In the genomic region with DNA sequence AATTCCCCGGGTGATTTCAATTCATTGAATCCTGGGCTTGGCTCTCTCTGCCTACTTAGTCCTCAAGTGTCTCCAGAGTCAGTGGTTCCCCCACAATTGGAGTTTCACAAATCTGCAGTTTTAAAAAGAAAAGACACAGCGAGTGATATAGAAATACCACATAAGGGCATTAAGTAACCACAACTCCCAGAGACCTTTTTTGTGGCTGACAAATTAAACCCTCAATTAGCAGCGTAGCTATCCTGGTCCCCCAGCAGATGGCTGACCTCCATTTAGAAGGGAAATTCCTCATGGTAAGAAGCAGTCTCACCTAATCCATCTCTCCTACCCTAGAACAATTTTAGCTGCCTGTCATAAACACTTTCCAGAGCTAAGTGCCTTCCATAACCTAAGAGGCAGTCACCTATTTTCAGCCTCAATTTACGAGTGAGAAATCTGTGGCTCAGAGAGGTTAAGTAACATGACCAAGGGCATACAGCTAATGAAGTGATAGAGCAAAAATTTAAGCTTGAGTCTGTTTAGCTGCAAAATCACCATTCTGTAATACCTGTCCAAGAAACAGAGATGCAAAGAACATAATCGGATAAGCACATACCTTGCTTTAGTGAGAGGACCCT, we compare ENCODE assay signal across 1 cellular context.
TF ChIP-seq lines count a peak whose summit lies in the region.

No MANE protein-coding gene starts in this region.

TF ChIP-seq in GM12878, 131 proteins besides CTCF, POLR2A, EP300 and RAD21 (continues in another document):
- TF ChIP-seq ZNF24 (IDR thresholded peaks at IDR 0.05), result peak; percentile 49; the same call in 1 of the 2 replicates
- TF ChIP-seq EZH2 (IDR thresholded peaks at IDR 0.05; ENCODE audit: borderline replicate concordance, control insufficient read depth, low read depth, low read length), result no peak
- TF ChIP-seq DPF2 (IDR thresholded peaks at IDR 0.05), result 0 out of 2 replicates have a peak, but pooled peaks have one; percentile 39
- no peak for TF ChIP-seq JUND (IDR thresholded peaks at IDR 0.05; ENCODE audit: low read depth, low read length)
- peak; percentile 88 for TF ChIP-seq NR2F1 (conservative IDR thresholded peaks at IDR 0.05)
- TF ChIP-seq MXI1 (IDR thresholded peaks at IDR 0.05; ENCODE audit: low read depth, low read length), result 0 out of 2 replicates have a peak, but pooled peaks have one; percentile 27
- TF ChIP-seq TAF1 (IDR thresholded peaks at IDR 0.05; ENCODE audit: borderline replicate concordance, low read depth, low read length), result no peak
- TF ChIP-seq CREB1 (IDR thresholded peaks at IDR 0.05; ENCODE audit: low read depth), result no peak
- no peak for TF ChIP-seq POLR2AphosphoS2 (IDR thresholded peaks at IDR 0.05; ENCODE audit: low read depth, low read length)
- TF ChIP-seq, protein P1, sequence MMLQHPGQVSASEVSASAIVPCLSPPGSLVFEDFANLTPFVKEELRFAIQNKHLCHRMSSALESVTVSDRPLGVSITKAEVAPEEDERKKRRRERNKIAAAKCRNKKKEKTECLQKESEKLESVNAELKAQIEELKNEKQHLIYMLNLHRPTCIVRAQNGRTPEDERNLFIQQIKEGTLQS (IDR thresholded peaks at IDR 0.05; ENCODE audit: borderline replicate concordance, extremely low read depth, low read depth, low read length), result no peak
- TF ChIP-seq, protein P2, sequence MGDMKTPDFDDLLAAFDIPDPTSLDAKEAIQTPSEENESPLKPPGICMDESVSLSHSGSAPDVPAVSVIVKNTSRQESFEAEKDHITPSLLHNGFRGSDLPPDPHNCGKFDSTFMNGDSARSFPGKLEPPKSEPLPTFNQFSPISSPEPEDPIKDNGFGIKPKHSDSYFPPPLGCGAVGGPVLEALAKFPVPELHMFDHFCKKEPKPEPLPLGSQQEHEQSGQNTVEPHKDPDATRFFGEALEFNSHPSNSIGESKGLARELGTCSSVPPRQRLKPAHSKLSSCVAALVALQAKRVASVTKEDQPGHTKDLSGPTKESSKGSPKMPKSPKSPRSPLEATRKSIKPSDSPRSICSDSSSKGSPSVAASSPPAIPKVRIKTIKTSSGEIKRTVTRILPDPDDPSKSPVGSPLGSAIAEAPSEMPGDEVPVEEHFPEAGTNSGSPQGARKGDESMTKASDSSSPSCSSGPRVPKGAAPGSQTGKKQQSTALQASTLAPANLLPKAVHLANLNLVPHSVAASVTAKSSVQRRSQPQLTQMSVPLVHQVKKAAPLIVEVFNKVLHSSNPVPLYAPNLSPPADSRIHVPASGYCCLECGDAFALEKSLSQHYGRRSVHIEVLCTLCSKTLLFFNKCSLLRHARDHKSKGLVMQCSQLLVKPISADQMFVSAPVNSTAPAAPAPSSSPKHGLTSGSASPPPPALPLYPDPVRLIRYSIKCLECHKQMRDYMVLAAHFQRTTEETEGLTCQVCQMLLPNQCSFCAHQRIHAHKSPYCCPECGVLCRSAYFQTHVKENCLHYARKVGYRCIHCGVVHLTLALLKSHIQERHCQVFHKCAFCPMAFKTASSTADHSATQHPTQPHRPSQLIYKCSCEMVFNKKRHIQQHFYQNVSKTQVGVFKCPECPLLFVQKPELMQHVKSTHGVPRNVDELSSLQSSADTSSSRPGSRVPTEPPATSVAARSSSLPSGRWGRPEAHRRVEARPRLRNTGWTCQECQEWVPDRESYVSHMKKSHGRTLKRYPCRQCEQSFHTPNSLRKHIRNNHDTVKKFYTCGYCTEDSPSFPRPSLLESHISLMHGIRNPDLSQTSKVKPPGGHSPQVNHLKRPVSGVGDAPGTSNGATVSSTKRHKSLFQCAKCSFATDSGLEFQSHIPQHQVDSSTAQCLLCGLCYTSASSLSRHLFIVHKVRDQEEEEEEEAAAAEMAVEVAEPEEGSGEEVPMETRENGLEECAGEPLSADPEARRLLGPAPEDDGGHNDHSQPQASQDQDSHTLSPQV (IDR thresholded peaks at IDR 0.05), result no peak
- no peak for TF ChIP-seq TARDBP (IDR thresholded peaks at IDR 0.05; ENCODE audit: borderline replicate concordance)
- no peak for TF ChIP-seq SRF (IDR thresholded peaks at IDR 0.05; ENCODE audit: low read depth in 2 of 2, low read length in 2 of 2)
- TF ChIP-seq ASH2L (IDR thresholded peaks at IDR 0.05; ENCODE audit: borderline replicate concordance, low read depth), result no peak
- TF ChIP-seq, protein P3, sequence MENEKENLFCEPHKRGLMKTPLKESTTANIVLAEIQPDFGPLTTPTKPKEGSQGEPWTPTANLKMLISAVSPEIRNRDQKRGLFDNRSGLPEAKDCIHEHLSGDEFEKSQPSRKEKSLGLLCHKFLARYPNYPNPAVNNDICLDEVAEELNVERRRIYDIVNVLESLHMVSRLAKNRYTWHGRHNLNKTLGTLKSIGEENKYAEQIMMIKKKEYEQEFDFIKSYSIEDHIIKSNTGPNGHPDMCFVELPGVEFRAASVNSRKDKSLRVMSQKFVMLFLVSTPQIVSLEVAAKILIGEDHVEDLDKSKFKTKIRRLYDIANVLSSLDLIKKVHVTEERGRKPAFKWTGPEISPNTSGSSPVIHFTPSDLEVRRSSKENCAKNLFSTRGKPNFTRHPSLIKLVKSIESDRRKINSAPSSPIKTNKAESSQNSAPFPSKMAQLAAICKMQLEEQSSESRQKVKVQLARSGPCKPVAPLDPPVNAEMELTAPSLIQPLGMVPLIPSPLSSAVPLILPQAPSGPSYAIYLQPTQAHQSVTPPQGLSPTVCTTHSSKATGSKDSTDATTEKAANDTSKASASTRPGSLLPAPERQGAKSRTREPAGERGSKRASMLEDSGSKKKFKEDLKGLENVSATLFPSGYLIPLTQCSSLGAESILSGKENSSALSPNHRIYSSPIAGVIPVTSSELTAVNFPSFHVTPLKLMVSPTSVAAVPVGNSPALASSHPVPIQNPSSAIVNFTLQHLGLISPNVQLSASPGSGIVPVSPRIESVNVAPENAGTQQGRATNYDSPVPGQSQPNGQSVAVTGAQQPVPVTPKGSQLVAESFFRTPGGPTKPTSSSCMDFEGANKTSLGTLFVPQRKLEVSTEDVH (IDR thresholded peaks at IDR 0.05; ENCODE audit: low read depth, partially characterized antibody), result no peak
- peak; percentile 63 to 70 for TF ChIP-seq IKZF2 (IDR thresholded peaks at IDR 0.05)
- TF ChIP-seq MYB (IDR thresholded peaks at IDR 0.05; ENCODE audit: borderline replicate concordance, low read depth, low read length), result no peak
- no peak for TF ChIP-seq YBX1 (IDR thresholded peaks at IDR 0.05)
- TF ChIP-seq ZNF622 (IDR thresholded peaks at IDR 0.05), result no peak
- TF ChIP-seq BMI1 (IDR thresholded peaks at IDR 0.05; ENCODE audit: borderline replicate concordance), result no peak
- TF ChIP-seq SUPT20H (IDR thresholded peaks at IDR 0.05; ENCODE audit: borderline replicate concordance, control insufficient read depth, low read depth, low read length), result no peak
- TF ChIP-seq POU2F2 (IDR thresholded peaks at IDR 0.05; ENCODE audit: borderline replicate concordance, low read depth, low read length), result no peak
- TF ChIP-seq, protein P4, sequence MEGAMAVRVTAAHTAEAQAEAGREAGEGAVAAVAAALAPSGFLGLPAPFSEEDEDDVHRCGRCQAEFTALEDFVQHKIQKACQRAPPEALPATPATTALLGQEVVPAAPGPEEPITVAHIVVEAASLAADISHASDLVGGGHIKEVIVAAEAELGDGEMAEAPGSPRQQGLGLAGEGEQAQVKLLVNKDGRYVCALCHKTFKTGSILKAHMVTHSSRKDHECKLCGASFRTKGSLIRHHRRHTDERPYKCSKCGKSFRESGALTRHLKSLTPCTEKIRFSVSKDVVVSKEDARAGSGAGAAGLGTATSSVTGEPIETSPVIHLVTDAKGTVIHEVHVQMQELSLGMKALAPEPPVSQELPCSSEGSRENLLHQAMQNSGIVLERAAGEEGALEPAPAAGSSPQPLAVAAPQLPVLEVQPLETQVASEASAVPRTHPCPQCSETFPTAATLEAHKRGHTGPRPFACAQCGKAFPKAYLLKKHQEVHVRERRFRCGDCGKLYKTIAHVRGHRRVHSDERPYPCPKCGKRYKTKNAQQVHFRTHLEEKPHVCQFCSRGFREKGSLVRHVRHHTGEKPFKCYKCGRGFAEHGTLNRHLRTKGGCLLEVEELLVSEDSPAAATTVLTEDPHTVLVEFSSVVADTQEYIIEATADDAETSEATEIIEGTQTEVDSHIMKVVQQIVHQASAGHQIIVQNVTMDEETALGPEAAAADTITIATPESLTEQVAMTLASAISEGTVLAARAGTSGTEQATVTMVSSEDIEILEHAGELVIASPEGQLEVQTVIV (IDR thresholded peaks at IDR 0.05; ENCODE audit: borderline replicate concordance, partially characterized antibody), result no peak
- TF ChIP-seq, protein P5, sequence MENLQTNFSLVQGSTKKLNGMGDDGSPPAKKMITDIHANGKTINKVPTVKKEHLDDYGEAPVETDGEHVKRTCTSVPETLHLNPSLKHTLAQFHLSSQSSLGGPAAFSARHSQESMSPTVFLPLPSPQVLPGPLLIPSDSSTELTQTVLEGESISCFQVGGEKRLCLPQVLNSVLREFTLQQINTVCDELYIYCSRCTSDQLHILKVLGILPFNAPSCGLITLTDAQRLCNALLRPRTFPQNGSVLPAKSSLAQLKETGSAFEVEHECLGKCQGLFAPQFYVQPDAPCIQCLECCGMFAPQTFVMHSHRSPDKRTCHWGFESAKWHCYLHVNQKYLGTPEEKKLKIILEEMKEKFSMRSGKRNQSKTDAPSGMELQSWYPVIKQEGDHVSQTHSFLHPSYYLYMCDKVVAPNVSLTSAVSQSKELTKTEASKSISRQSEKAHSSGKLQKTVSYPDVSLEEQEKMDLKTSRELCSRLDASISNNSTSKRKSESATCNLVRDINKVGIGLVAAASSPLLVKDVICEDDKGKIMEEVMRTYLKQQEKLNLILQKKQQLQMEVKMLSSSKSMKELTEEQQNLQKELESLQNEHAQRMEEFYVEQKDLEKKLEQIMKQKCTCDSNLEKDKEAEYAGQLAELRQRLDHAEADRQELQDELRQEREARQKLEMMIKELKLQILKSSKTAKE (IDR thresholded peaks at IDR 0.05; ENCODE audit: low read depth, poor library complexity, severe bottlenecking), result peak; percentile 51
- no peak for TF ChIP-seq CHD4 (IDR thresholded peaks at IDR 0.05)
- no peak for TF ChIP-seq NR2C2 (IDR thresholded peaks at IDR 0.05; ENCODE audit: borderline replicate concordance, control insufficient read depth, insufficient read length, low read depth)
- TF ChIP-seq, protein P6, sequence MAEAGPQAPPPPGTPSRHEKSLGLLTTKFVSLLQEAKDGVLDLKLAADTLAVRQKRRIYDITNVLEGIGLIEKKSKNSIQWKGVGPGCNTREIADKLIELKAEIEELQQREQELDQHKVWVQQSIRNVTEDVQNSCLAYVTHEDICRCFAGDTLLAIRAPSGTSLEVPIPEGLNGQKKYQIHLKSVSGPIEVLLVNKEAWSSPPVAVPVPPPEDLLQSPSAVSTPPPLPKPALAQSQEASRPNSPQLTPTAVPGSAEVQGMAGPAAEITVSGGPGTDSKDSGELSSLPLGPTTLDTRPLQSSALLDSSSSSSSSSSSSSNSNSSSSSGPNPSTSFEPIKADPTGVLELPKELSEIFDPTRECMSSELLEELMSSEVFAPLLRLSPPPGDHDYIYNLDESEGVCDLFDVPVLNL (IDR thresholded peaks at IDR 0.05; ENCODE audit: low read depth, low read length), result no peak
- no peak for TF ChIP-seq NRF1 (conservative IDR thresholded peaks at IDR 0.05; ENCODE audit: low read depth, low read length)
- TF ChIP-seq RELA (IDR thresholded peaks at IDR 0.05; ENCODE audit: borderline replicate concordance, partially characterized antibody), result no peak
- TF ChIP-seq JUNB (IDR thresholded peaks at IDR 0.05), result no peak
- peak; percentile 55 for TF ChIP-seq IKZF1 (conservative IDR thresholded peaks at IDR 0.05)
- TF ChIP-seq, protein P7, sequence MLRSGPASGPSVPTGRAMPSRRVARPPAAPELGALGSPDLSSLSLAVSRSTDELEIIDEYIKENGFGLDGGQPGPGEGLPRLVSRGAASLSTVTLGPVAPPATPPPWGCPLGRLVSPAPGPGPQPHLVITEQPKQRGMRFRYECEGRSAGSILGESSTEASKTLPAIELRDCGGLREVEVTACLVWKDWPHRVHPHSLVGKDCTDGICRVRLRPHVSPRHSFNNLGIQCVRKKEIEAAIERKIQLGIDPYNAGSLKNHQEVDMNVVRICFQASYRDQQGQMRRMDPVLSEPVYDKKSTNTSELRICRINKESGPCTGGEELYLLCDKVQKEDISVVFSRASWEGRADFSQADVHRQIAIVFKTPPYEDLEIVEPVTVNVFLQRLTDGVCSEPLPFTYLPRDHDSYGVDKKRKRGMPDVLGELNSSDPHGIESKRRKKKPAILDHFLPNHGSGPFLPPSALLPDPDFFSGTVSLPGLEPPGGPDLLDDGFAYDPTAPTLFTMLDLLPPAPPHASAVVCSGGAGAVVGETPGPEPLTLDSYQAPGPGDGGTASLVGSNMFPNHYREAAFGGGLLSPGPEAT (IDR thresholded peaks at IDR 0.05; ENCODE audit: low read depth), result peak; percentile 53; the same call in 1 of the 2 replicates
- no peak for TF ChIP-seq ETV6 (conservative IDR thresholded peaks at IDR 0.05 in 1 of 2, IDR thresholded peaks at IDR 0.05 in 1 of 2; ENCODE audit: borderline replicate concordance in 1 of 2, low read depth in 1 of 2)
- peak; percentile 98 for TF ChIP-seq MTA2 (IDR thresholded peaks at IDR 0.05; ENCODE audit: low read depth)
- no peak for TF ChIP-seq PML (IDR thresholded peaks at IDR 0.05; ENCODE audit: low read length)
- no peak for TF ChIP-seq SIN3A (IDR thresholded peaks at IDR 0.05; ENCODE audit: low read depth, low read length)
- peak; percentile 84 for TF ChIP-seq RUNX3 (IDR thresholded peaks at IDR 0.05; ENCODE audit: low read length)
- TF ChIP-seq BCL11A (IDR thresholded peaks at IDR 0.05; ENCODE audit: low read depth, low read length), result peak; percentile 82; the same call in 1 of the 2 replicates
- no peak for TF ChIP-seq ZNF217 (IDR thresholded peaks at IDR 0.05)
- no peak for TF ChIP-seq RCOR1 (conservative IDR thresholded peaks at IDR 0.05; ENCODE audit: low read depth, low read length)
- TF ChIP-seq BHLHE40 (IDR thresholded peaks at IDR 0.05; ENCODE audit: borderline replicate concordance in 1 of 2, low read depth in 2 of 2, low read length in 1 of 2), result peak; percentile 45 to 54; a peak in 2 of 4 replicates
- TF ChIP-seq HDGF (IDR thresholded peaks at IDR 0.05), result no peak
- peak; percentile 62 for TF ChIP-seq MEF2B (IDR thresholded peaks at IDR 0.05; ENCODE audit: partially characterized antibody, poor library complexity, severe bottlenecking)
- no peak for TF ChIP-seq BACH1 (IDR thresholded peaks at IDR 0.05; ENCODE audit: borderline replicate concordance)
- no peak for TF ChIP-seq CEBPB (IDR thresholded peaks at IDR 0.05; ENCODE audit: borderline replicate concordance in 1 of 2, low read depth in 2 of 2, low read length in 2 of 2)
- TF ChIP-seq ATF7 (IDR thresholded peaks at IDR 0.05; ENCODE audit: low read depth), result no peak
- TF ChIP-seq, protein P8, sequence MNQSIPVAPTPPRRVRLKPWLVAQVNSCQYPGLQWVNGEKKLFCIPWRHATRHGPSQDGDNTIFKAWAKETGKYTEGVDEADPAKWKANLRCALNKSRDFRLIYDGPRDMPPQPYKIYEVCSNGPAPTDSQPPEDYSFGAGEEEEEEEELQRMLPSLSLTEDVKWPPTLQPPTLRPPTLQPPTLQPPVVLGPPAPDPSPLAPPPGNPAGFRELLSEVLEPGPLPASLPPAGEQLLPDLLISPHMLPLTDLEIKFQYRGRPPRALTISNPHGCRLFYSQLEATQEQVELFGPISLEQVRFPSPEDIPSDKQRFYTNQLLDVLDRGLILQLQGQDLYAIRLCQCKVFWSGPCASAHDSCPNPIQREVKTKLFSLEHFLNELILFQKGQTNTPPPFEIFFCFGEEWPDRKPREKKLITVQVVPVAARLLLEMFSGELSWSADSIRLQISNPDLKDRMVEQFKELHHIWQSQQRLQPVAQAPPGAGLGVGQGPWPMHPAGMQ (IDR thresholded peaks at IDR 0.05; ENCODE audit: borderline replicate concordance), result no peak
